In genomic region chr6:29905286-29905685, GRCh38 we compare ENCODE assay signal across 9 cellular contexts.
"Had no signal": no experiment of that assay in that cellular context is flagged by ENCODE, and none has a peak within 500 bp of the region (broad histone marks: within the 10 kb centered on the region; RNA-seq: fewer than 3 reads in every experiment).

No MANE protein-coding gene starts in this region.

- H3K36me3 ChIP-seq: HAP-1 had no signal

- H3K9me3 ChIP-seq: HAP-1 had no signal

- H3K4me3 ChIP-seq: GM23248, GM23338, HAP-1 had no signal

- DNase-seq: GM23248, GOT3, H7, H9, HCEC 1CT, HFFc6 had no signal

- H3K27ac ChIP-seq: GM23248 had no signal

- ATAC-seq: GM23338, HCT116 had no signal

- H3K27ac Mint-ChIP-seq: GM23338, H9, HFFc6 had no signal

- H3K4me1 Mint-ChIP-seq: GM23338 had no signal

- H3K9me3 Mint-ChIP-seq: GM23338, H9, HFFc6 had no signal

- H3K4me3 Mint-ChIP-seq: GM23338, H9, HFFc6 had no signal
